In the genomic region with DNA sequence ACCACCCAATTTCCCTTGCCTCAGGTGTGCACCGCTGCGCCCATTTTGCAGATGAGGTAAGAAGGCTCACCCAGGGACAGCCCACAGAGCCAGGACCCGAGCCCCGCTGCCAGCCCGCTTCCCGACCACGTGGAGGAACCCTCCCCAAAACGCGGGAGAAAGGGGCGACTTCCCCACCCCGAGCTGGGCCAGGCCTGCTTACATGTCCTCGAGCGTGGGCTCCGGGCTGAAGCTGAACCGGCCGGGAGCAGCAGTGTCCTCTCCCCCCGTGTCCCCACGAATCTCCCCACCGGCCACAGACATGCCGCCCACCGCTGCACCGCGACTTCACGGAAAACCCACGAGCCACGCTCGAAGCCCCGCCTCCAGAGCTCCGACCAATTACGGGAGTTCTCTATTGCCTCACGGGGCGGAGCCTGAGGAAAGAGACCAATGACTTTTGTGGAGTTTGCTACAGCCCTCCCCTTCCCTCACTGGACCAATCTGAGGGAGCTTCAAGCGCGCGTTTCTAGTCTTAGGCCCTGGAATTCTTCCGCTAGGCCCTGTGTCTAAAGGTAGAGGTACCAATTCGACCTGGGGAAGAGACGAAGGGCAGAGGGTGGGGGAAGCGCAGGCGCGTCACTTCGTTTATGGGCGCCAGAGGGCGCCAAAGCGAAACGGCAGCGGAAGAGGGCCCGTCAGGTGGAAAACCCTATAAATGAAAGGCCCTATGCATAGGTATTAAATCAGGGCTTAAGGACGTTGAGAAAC, we compare ENCODE assay signal across 8 cellular contexts. TPM values are rescaled to one million over a fixed set of nuclear protein-coding genes. Genes with fewer than 3 reads are reported as not detected.
DNase-seq lines count a peak whose midpoint lies in the region; ATAC-seq and TF ChIP-seq lines count a peak whose summit lies in the region.

DCTPP1 (minus strand) TSS at position 353 of the 750 bp plus-strand sequence; CDS start at position 303, 50 bp downstream.

- no peaks in the 10 kb centered on the region for H3K27me3 ChIP-seq in left lung

- H3K36me3 Mint-ChIP-seq in activated CD4-positive, alpha-beta T cell treated with anti-CD3 and anti-CD28 coated beads, Interleukin-2, amount 10 ng/mL, durations not matched to agents 7 days and 5 days (ENCODE audit: low read depth), result peaks cover 19% of the 10 kb centered on the region

- intact Hi-C loops in left lung (cut with DNase I), result no loop called here

- DNase-seq in NCI-H526 treated with DMSO at 0.1 percent for 48 hours (lab: John Stamatoyannopoulos, UW) (peak; percentile 99), dermis blood vessel endothelial cell (peak; percentile 99), left lung (peak; percentile 94 to 95)
- peak; percentile 99 for DNase-seq in activated CD4-positive, alpha-beta T cell treated with anti-CD3 and anti-CD28 coated beads, Interleukin-2, amount 10 ng/mL, durations not matched to agents 7 days and 5 days
- DNase-seq in stimulated activated CD4-positive, alpha-beta T cell treated with anti-CD3 and anti-CD28 coated beads, Interleukin-2, amount 100 ng/mL, for 48 hours, result peak; percentile 90 to 93

- peaks cover 38% of the 10 kb centered on the region for H3K4me1 Mint-ChIP-seq in activated CD4-positive, alpha-beta T cell treated with anti-CD3 and anti-CD28 coated beads, Interleukin-2, amount 10 ng/mL, durations not matched to agents 7 days and 5 days

- no peak within 1 kb of the TSS for H3K27ac Mint-ChIP-seq in activated CD4-positive, alpha-beta T cell treated with anti-CD3 and anti-CD28 coated beads, Interleukin-2, amount 10 ng/mL, durations not matched to agents 7 days and 5 days

- H3K27me3 Mint-ChIP-seq in activated CD4-positive, alpha-beta T cell treated with anti-CD3 and anti-CD28 coated beads, Interleukin-2, amount 10 ng/mL, durations not matched to agents 7 days and 5 days, result no peaks in the 10 kb centered on the region

- peak; percentile 96 for ATAC-seq in GM19328 (IDR thresholded peaks at IDR 0.05; ENCODE audit: unreplicated experiment)
- peak; percentile 91 for ATAC-seq in HG03520 (IDR thresholded peaks at IDR 0.05; ENCODE audit: unreplicated experiment)
- ATAC-seq in left lung, result peak; percentile 98

- CTCF ChIA-PET in activated CD4-positive, alpha-beta T cell treated with anti-CD3 and anti-CD28 coated beads, Interleukin-2, amount 10 ng/mL, durations not matched to agents 7 days and 5 days (lab: Charles Lee), result interaction anchor here (0.6 to 2.1 kb wide), 54 partner anchors 9 to 375 kb away, joined by 3 to 17 read pairs (median 4); partner anchors contain the start of genes ITGAL, SEPTIN1, TBC1D10B and TBX6

- no peaks in the 10 kb centered on the region for H3K9me3 ChIP-seq in left lung

- H3K4me3 Mint-ChIP-seq in activated CD4-positive, alpha-beta T cell treated with anti-CD3 and anti-CD28 coated beads, Interleukin-2, amount 10 ng/mL, durations not matched to agents 7 days and 5 days, result no peak within 1 kb of the TSS

- peaks cover 0 to 28% of the 10 kb centered on the region in 2 donors for H3K36me3 ChIP-seq in left lung

- TF ChIP-seq CTCF in C4-2B (conservative IDR thresholded peaks at IDR 0.05) (peak; percentile 95), left lung (IDR thresholded peaks at IDR 0.05) (peak; percentile 63 to 82)

- no peaks in the 10 kb centered on the region for H3K9me3 Mint-ChIP-seq in activated CD4-positive, alpha-beta T cell treated with anti-CD3 and anti-CD28 coated beads, Interleukin-2, amount 10 ng/mL, durations not matched to agents 7 days and 5 days

- H3K4me1 ChIP-seq in left lung, result peaks cover 0 to 27% of the 10 kb centered on the region in 2 donors

- POLR2A ChIA-PET in activated CD4-positive, alpha-beta T cell treated with anti-CD3 and anti-CD28 coated beads, Interleukin-2, amount 10 ng/mL, durations not matched to agents 7 days and 5 days (lab: Charles Lee), result interaction anchor here (0.5 to 1.1 kb wide), 8 partner anchors 12 to 206 kb away, joined by 3 to 6 read pairs (median 3); partner anchors contain the start of gene ZNF689

- peak within 1 kb of the TSS; percentile 58 to 79 for H3K4me3 ChIP-seq in left lung

- peak within 1 kb of the TSS; percentile 85 for H3K27ac ChIP-seq in C4-2B
- peak within 1 kb of the TSS; percentile 37 to 71 for H3K27ac ChIP-seq in left lung

RNA-seq across cellular contexts. Expression of gene DCTPP1, which starts in this region (rescaled TPM):
- total RNA-seq in activated CD4-positive, alpha-beta T cell treated with anti-CD3 and anti-CD28 coated beads, Interleukin-2, amount 10 ng/mL, durations not matched to agents 7 days and 5 days, result 10 to 100 TPM; 48.4 to 51.4 TPM
- total RNA-seq in dermis blood vessel endothelial cell (61.3 and 61.9 TPM in 2 replicates), left lung (10 to 100 TPM; 26.2 to 37.4 TPM)

Comparison
In these comparisons a context has a peak if more than half of its experiments do, and no peak if none do; other contexts are left out.
1. Peak in every context shown above with its lines: DNase-seq, ATAC-seq, H3K4me3 ChIP-seq and H3K27ac ChIP-seq.